ENCODE assay signal across 25 cellular contexts in the genomic region with DNA sequence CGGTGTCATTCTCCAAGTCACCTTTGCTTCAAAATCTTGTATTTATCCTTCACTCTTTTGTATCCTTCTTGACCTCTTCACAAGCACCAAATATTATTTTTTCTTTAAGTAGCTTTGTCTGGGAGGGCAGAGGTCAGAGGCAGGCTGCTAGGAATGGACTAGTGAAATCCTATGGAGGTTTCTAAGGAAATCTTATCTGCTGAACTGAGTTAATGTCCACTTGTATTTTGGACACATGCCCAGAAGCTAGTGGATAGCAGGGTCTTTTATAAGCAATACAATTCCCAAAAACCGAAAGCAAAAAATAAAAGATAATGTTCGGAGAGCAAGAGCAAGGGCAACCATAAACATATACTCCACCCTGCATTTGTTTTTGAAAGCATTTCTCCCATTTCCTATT.
DNase-seq lines count a peak whose midpoint lies in the region; ATAC-seq and TF ChIP-seq lines count a peak whose summit lies in the region.
"Had no signal": no experiment of that assay in that cellular context is flagged by ENCODE, and none has a peak within 500 bp of the region (broad histone marks: within the 10 kb centered on the region; RNA-seq: fewer than 3 reads in every experiment).

No MANE protein-coding gene starts in this region.

- CTCF ChIA-PET in GM10248 (lab: Yijun Ruan, JAX) = interaction anchor here (1.5 kb wide), 1 partner anchor 9 kb away, joined by 6 read pairs; no protein-coding TSS in a partner anchor

- H3K9me3 Mint-ChIP-seq in natural killer cell = peaks cover 6 to 8% of the 10 kb centered on the region in 2 donors
- H3K9me3 Mint-ChIP-seq: T-cell had no signal

- POLR2A ChIA-PET in GM10248 (lab: Yijun Ruan, JAX) = no interaction called here

- no peaks in the 10 kb centered on the region for H3K4me1 Mint-ChIP-seq in natural killer cell
- H3K4me1 Mint-ChIP-seq: T-cell had no signal

- no peak overlapping the region for H3K4me3 ChIP-seq in hepatocyte
- H3K4me3 ChIP-seq in adrenal gland = no peak overlapping the region
- H3K4me3 ChIP-seq: BLaER1 treated with 17β-estradiol and CSF1 and Interleukin-3, amounts not matched to agents 10 nM and 100 nM; breast epithelium; GM12878; heart right ventricle; Peyer's patch; SJCRH30; vagina had no signal

- H3K36me3 ChIP-seq in hepatocyte (replicated peaks; ENCODE audit: insufficient read depth, low read depth) (no peaks in the 10 kb centered on the region), adrenal gland (replicated peaks in 1 of 2) (no peaks in the 10 kb centered on the region)
- H3K36me3 ChIP-seq: BLaER1 treated with 17β-estradiol and CSF1 and Interleukin-3, amounts not matched to agents 10 nM and 100 nM; breast epithelium; heart right ventricle; Peyer's patch; SJCRH30; vagina had no signal

- H3K27ac Mint-ChIP-seq in natural killer cell = no peak overlapping the region
- H3K27ac Mint-ChIP-seq: progenitor cell of endocrine pancreas, T-cell had no signal

- TF ChIP-seq CTCF in hepatocyte (IDR thresholded peaks at IDR 0.05; ENCODE audit: poor library complexity) (no peak), adrenal gland (IDR thresholded peaks at IDR 0.05) (no peak), natural killer cell (IDR thresholded peaks at IDR 0.05) (no peak), GM10248 (IDR thresholded peaks at IDR 0.05; ENCODE audit: control extremely low read depth, extremely low read depth, low read depth, missing control alignments) (no peak)

- no peaks in the 10 kb centered on the region for H4K20me1 ChIP-seq in hepatocyte (ENCODE audit: insufficient read depth, poor library complexity, severe bottlenecking)
- H4K20me1 ChIP-seq: BLaER1 treated with 17β-estradiol and CSF1 and Interleukin-3, amounts not matched to agents 10 nM and 100 nM had no signal

- H2AFZ ChIP-seq in hepatocyte = no peak overlapping the region

- DNase-seq in DMS153 treated with DMSO at 0.1 percent for 48 hours (lab: John Stamatoyannopoulos, UW; ENCODE audit: unreplicated experiment) (peak; percentile 74), NCI-H1092 (lab: John Stamatoyannopoulos, UW) (peak; percentile 91), NCI-H748 (lab: John Stamatoyannopoulos, UW; ENCODE audit: unreplicated experiment) (peak; percentile 89), hepatocyte (ENCODE audit: low spot score) (peak; percentile 9), adrenal gland (no peak), natural killer cell (no peak), GM10248 (ENCODE audit: extremely low spot score) (no peak)
- DNase-seq: activated CD4-positive, alpha-beta T cell treated with anti-CD3 and anti-CD28 coated beads, Interleukin-2, amount 50 U/mL, for 48 hours; activated naive CD4-positive, alpha-beta T cell treated with Interleukin-2 at 50 U/mL for 16 hours; COR-L47; effector memory CD4-positive, alpha-beta T cell; foreskin melanocyte; heart right ventricle; NCI-H1694 treated with DMSO at 0.1 percent for 48 hours; Peyer's patch; stimulated activated CD4-positive, alpha-beta T cell treated with anti-CD3 and anti-CD28 coated beads, Interleukin-15, amount 100 ng/mL, for 24 hours; stimulated activated naive CD4-positive, alpha-beta T cell treated with Interleukin-2 at 50 U/mL for 16 hours; T-cell had no signal

- no peaks in the 10 kb centered on the region for H3K27me3 ChIP-seq in hepatocyte
- H3K27me3 ChIP-seq in adrenal gland = no peaks in the 10 kb centered on the region
- H3K27me3 ChIP-seq: BLaER1 treated with 17β-estradiol and CSF1 and Interleukin-3, amounts not matched to agents 10 nM and 100 nM; breast epithelium; heart right ventricle; Peyer's patch; SJCRH30; vagina had no signal

- 65% methylated on average over 3 of the region's 3 CpGs for WGBS in hepatocyte (ENCODE audit: low lambda C conversion rate, missing lambda C conversion rate)
- 77 to 83% (median 79%) methylated on average over 3 of the region's 3 CpGs for WGBS in adrenal gland, 4 donors

- H3K27me3 Mint-ChIP-seq in natural killer cell (ENCODE audit: low read depth in 2 of 2) = no peaks in the 10 kb centered on the region
- H3K27me3 Mint-ChIP-seq: progenitor cell of endocrine pancreas, T-cell had no signal

- H3K79me2 ChIP-seq in hepatocyte = no peaks in the 10 kb centered on the region

- H3K9me2 ChIP-seq in hepatocyte (replicated peaks; ENCODE audit: insufficient read depth) = no peaks in the 10 kb centered on the region

- no peak overlapping the region for H3K27ac ChIP-seq in hepatocyte
- no peak overlapping the region for H3K27ac ChIP-seq in adrenal gland
- H3K27ac ChIP-seq: BLaER1 treated with 17β-estradiol and CSF1 and Interleukin-3, amounts not matched to agents 10 nM and 100 nM; breast epithelium; heart right ventricle; Peyer's patch; SJCRH30; vagina had no signal

- intact Hi-C loops in adrenal gland (cut with DNase I) (no loop called here), natural killer cell (cut with micrococcal nuclease) (no loop called here)

- H3K4me1 ChIP-seq in hepatocyte (ENCODE audit: insufficient read depth) = no peaks in the 10 kb centered on the region
- H3K4me1 ChIP-seq in adrenal gland (replicated peaks in 1 of 2) = peaks cover 0 to 10% of the 10 kb centered on the region in 2 donors
- H3K4me1 ChIP-seq: BLaER1 treated with 17β-estradiol and CSF1 and Interleukin-3, amounts not matched to agents 10 nM and 100 nM; breast epithelium; Peyer's patch; SJCRH30; vagina had no signal

- H3K9me3 ChIP-seq in hepatocyte (ENCODE audit: low read depth) (no peaks in the 10 kb centered on the region), adrenal gland (replicated peaks in 1 of 3) (no peaks in the 10 kb centered on the region)
- H3K9me3 ChIP-seq: BLaER1 treated with 17β-estradiol and CSF1 and Interleukin-3, amounts not matched to agents 10 nM and 100 nM; breast epithelium; heart right ventricle; Peyer's patch; SJCRH30; vagina had no signal

- peak overlapping the region; percentile 31 for H3K4me2 ChIP-seq in hepatocyte
- H3K4me2 ChIP-seq: BLaER1 treated with 17β-estradiol and CSF1 and Interleukin-3, amounts not matched to agents 10 nM and 100 nM had no signal

- no peak overlapping the region for H3K4me3 Mint-ChIP-seq in natural killer cell
- H3K4me3 Mint-ChIP-seq: T-cell had no signal

- no peak for TF ChIP-seq POLR2A in adrenal gland (IDR thresholded peaks at IDR 0.05)

- ATAC-seq in HG02610 (IDR thresholded peaks at IDR 0.05; ENCODE audit: unreplicated experiment) (no peak), natural killer cell (no peak)
- ATAC-seq: GM12878, heart right ventricle, T-cell had no signal

- H3K36me3 Mint-ChIP-seq in natural killer cell = no peaks in the 10 kb centered on the region
- H3K36me3 Mint-ChIP-seq: T-cell had no signal

Comparison
In these comparisons a context has a peak if more than half of its experiments do, and no peak if none do; other contexts are left out.
1. DNase-seq: peak in DMS153 treated with DMSO at 0.1 percent for 48 hours (single experiment), NCI-H1092 (single experiment), NCI-H748 (single experiment) and hepatocyte (single experiment); none in adrenal gland (0 of 7), natural killer cell (single experiment) and GM10248 (single experiment).